13 cellular contexts compared by ENCODE assay signal in genomic region chr2:165149439-165149838, GRCh38. TPM values are rescaled to one million over a fixed set of nuclear protein-coding genes. Genes with fewer than 3 reads are reported as not detected.
DNase-seq lines count a peak whose midpoint lies in the region; ATAC-seq and TF ChIP-seq lines count a peak whose summit lies in the region.
"Had no signal": no experiment of that assay in that cellular context is flagged by ENCODE, and none has a peak within 500 bp of the region (broad histone marks: within the 10 kb centered on the region; RNA-seq: fewer than 3 reads in every experiment).

No MANE protein-coding gene starts in this region.

- peak; percentile 87 for ATAC-seq in GM18519 (IDR thresholded peaks at IDR 0.05; ENCODE audit: low FRiP score, unreplicated experiment)
- peak; percentile 94 for ATAC-seq in GM21367 (IDR thresholded peaks at IDR 0.05; ENCODE audit: unreplicated experiment)
- ATAC-seq in HG02973 (IDR thresholded peaks at IDR 0.05; ENCODE audit: unreplicated experiment), result peak; percentile 95
- no peak for ATAC-seq in mucosa of descending colon
- ATAC-seq in activated CD4-positive, CD25-positive, alpha-beta regulatory T cell treated with anti-CD3 and anti-CD28 coated beads, Interleukin-2, amount 50 U/mL, for 24 hours, result no peak

- no peaks in the 10 kb centered on the region for H3K9me3 ChIP-seq in Loucy (ENCODE audit: insufficient read depth, low read depth, low read length)
- no peaks in the 10 kb centered on the region for H3K9me3 ChIP-seq in mucosa of descending colon

- intact Hi-C loops in mucosa of descending colon (cut with DNase I, micrococcal nuclease), result no loop called here

- H3K4me1 ChIP-seq in Loucy (ENCODE audit: insufficient read depth, low read length, poor library complexity, severe bottlenecking) (peaks cover 42% of the 10 kb centered on the region), mucosa of descending colon (ENCODE audit: low read depth) (no peaks in the 10 kb centered on the region)

- H3K4me3 ChIP-seq in Loucy (ENCODE audit: low read length, poor library complexity, severe bottlenecking) (no peak overlapping the region), mucosa of descending colon (no peak overlapping the region)
- H3K4me3 ChIP-seq: skin epidermis had no signal

- no peaks in the 10 kb centered on the region for H3K79me2 ChIP-seq in Loucy (ENCODE audit: insufficient read depth, low read length)

- H2AFZ ChIP-seq in Loucy (ENCODE audit: low read length), result no peak overlapping the region

- no peaks in the 10 kb centered on the region for H4K20me1 ChIP-seq in Loucy (ENCODE audit: insufficient read depth, low read length, poor library complexity, severe bottlenecking)

- no peaks in the 10 kb centered on the region for H3K27me3 ChIP-seq in Loucy (ENCODE audit: insufficient read depth, low read length, poor library complexity, severe bottlenecking)

- DNase-seq in mucosa of descending colon, result no peak
- DNase-seq in COLO829 (ENCODE audit: low spot score), result no peak
- DNase-seq in stimulated activated CD4-positive, alpha-beta T cell treated with anti-CD3 and anti-CD28 coated beads, Interleukin-2, amount 100 ng/mL, for 24 hours, result no peak
- DNase-seq: CD8-positive, alpha-beta memory T cell; central memory CD4-positive, alpha-beta T cell; NCI-H2081; WERI-Rb-1 had no signal

- TF ChIP-seq CTCF in Loucy (conservative IDR thresholded peaks at IDR 0.05; ENCODE audit: low read length) (no peak), mucosa of descending colon (IDR thresholded peaks at IDR 0.05) (no peak)

- H3K9me2 ChIP-seq in Loucy (replicated peaks; ENCODE audit: low read depth, low read length), result no peaks in the 10 kb centered on the region

- H3K4me2 ChIP-seq in Loucy (ENCODE audit: low read depth, low read length, poor library complexity, severe bottlenecking), result peak overlapping the region; percentile 18

- no peak overlapping the region for H3K9ac ChIP-seq in Loucy (ENCODE audit: low read depth, low read length, poor library complexity, severe bottlenecking)

- H3F3A ChIP-seq in Loucy (ENCODE audit: low read depth), result peaks cover 9% of the 10 kb centered on the region

- H3K36me3 ChIP-seq in Loucy (ENCODE audit: insufficient read depth, low read length) (no peaks in the 10 kb centered on the region), mucosa of descending colon (ENCODE audit: low read depth) (no peaks in the 10 kb centered on the region)
- H3K36me3 ChIP-seq: WERI-Rb-1 had no signal

RNA-seq across cellular contexts. Expression of gene SCN3A, which starts 54.4 kb away (rescaled TPM):
- total RNA-seq in mucosa of descending colon, result 1 to 10 TPM; 1.1 to 2.6 (median 2.1) TPM
- total RNA-seq: CD8-positive, alpha-beta memory T cell had no signal

Comparison
In these comparisons a context has a peak if more than half of its experiments do, and no peak if none do; other contexts are left out.
1. ATAC-seq: peak in GM18519 (single experiment), GM21367 (single experiment) and HG02973 (single experiment); none in mucosa of descending colon (single experiment) and activated CD4-positive, CD25-positive, alpha-beta regulatory T cell treated with anti-CD3 and anti-CD28 coated beads, Interleukin-2, amount 50 U/mL, for 24 hours (0 of 2).